Comparison of ENCODE assay signal across 8 cellular contexts in the genomic region with DNA sequence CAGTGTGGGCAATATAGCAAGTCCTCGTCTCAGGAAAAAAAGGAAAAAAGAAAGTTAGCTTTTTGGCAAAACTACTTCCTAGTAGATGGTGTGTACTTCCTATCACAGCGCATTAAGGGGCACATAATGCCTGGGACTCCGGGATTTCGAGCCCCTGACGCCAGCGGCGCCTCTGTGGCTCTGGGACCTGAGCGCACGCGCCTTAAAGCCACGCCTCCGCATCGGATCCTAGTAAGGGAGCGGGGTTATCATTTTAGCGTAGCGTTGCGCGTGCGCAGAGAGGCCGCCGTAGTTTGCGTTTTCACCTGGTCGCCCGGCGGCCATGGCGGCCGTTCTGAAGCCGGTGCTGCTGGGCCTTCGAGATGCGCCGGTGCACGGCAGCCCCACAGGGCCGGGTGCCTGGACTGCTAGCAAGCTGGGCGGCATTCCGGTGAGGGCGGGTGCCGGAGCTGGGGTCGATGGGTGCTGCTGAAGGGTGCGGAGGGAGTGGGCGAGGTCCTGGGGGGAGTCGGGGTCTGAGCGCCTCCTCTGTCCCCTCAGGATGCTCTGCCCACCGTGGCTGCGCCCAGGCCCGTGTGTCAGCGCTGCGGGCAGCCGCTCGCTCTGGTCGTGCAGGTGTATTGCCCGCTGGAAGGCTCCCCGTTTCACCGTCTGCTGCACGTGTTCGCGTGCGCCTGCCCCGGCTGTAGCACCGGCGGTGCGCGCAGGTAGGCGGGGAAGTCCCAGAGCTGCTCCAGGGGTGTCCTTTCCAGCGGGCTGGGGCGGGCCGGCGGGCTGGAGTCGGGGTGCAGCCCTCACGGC. TPM values are rescaled to one million over a fixed set of nuclear protein-coding genes. Genes with fewer than 3 reads are reported as not detected.
A peak's percentile ranks its signal among the peaks of the same experiment; 100 is the strongest.
DNase-seq lines count a peak whose midpoint lies in the region; ATAC-seq and TF ChIP-seq lines count a peak whose summit lies in the region.

A gene with protein sequence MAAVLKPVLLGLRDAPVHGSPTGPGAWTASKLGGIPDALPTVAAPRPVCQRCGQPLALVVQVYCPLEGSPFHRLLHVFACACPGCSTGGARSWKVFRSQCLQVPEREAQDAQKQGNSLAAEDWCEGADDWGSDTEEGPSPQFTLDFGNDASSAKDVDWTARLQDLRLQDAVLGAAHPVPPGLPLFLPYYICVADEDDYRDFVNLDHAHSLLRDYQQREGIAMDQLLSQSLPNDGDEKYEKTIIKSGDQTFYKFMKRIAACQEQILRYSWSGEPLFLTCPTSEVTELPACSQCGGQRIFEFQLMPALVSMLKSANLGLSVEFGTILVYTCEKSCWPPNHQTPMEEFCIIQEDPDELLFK (plus strand): TSS at position 291 of the 801 bp plus-strand sequence. CDS start 32 bp downstream, at position 323.

- no peaks in the 10 kb centered on the region for H3K9me3 ChIP-seq in CD8-positive, alpha-beta T cell (ENCODE audit: low read length)
- no peaks in the 10 kb centered on the region for H3K9me3 ChIP-seq in mesenchymal stem cell (ENCODE audit: control insufficient read depth, low read length)

- peak within 1 kb of the TSS; percentile 100 for H2AFZ ChIP-seq in mesenchymal stem cell (ENCODE audit: low read depth, low read length)

- H3K9ac ChIP-seq in mesenchymal stem cell (ENCODE audit: low read length) = peak within 1 kb of the TSS; percentile 92

- peak; percentile 97 for ATAC-seq in CD8-positive, alpha-beta T cell
- ATAC-seq in GM19467 (IDR thresholded peaks at IDR 0.05; ENCODE audit: unreplicated experiment) = peak; percentile 72
- peak; percentile 92 for ATAC-seq in effector memory CD8-positive, alpha-beta T cell (replicated peaks)

- WGBS in mesenchymal stem cell = under 1% methylated on average over 67 of the region's 69 CpGs

- POLR2A ChIA-PET in CD8-positive, alpha-beta T cell (lab: Charles Lee) = interaction anchor here (1.2 to 1.5 kb wide), 2 partner anchors 24 to 38 kb away, joined by 3 to 10 read pairs; a partner anchor contains a TSS

- H3K14ac ChIP-seq in mesenchymal stem cell (ENCODE audit: low read length in 2 of 2) = peak within 1 kb of the TSS in 1 of 2 experiments; percentile 98

- peak within 1 kb of the TSS; percentile 98 for H3K4me3 ChIP-seq in CD8-positive, alpha-beta T cell (ENCODE audit: low read depth, low read length)
- H3K4me3 ChIP-seq in mesenchymal stem cell (ENCODE audit: insufficient read depth in 1 of 2, low read depth in 1 of 2, low read length in 2 of 2) = peak within 1 kb of the TSS; percentile 97 to 99

- peaks cover 5% of the 10 kb centered on the region for H3K36me3 ChIP-seq in CD8-positive, alpha-beta T cell (ENCODE audit: insufficient read depth, low read length)
- peaks cover 15 to 22% of the 10 kb centered on the region in 2 experiments for H3K36me3 ChIP-seq in mesenchymal stem cell (ENCODE audit: control insufficient read depth in 1 of 2, insufficient read depth in 2 of 2, low read depth in 1 of 2, low read length in 2 of 2)

- peak within 1 kb of the TSS; percentile 64 to 92 for H3K18ac ChIP-seq in mesenchymal stem cell (ENCODE audit: low read depth in 1 of 2, low read length in 2 of 2)

- peak within 1 kb of the TSS in 1 of 2 experiments; percentile 18 for H2BK12ac ChIP-seq in mesenchymal stem cell (ENCODE audit: low read length in 2 of 2)

- H3K27me3 Mint-ChIP-seq in CD8-positive, alpha-beta T cell (ENCODE audit: low read depth) = no peaks in the 10 kb centered on the region
- H3K27me3 Mint-ChIP-seq in effector memory CD8-positive, alpha-beta T cell = no peaks in the 10 kb centered on the region

- H3K4ac ChIP-seq in mesenchymal stem cell (ENCODE audit: low read depth in 1 of 2, low read length in 2 of 2) = peak within 1 kb of the TSS; percentile 83 to 97

- peak within 1 kb of the TSS; percentile 88 for H3K27ac Mint-ChIP-seq in CD8-positive, alpha-beta T cell
- H3K27ac Mint-ChIP-seq in effector memory CD8-positive, alpha-beta T cell = peak within 1 kb of the TSS; percentile 87 to 89

- H3K9me3 Mint-ChIP-seq in CD8-positive, alpha-beta T cell = no peaks in the 10 kb centered on the region
- H3K9me3 Mint-ChIP-seq in effector memory CD8-positive, alpha-beta T cell = no peaks in the 10 kb centered on the region

- H3K27ac ChIP-seq in CD8-positive, alpha-beta T cell (ENCODE audit: low read depth, low read length) = peak within 1 kb of the TSS; percentile 74
- H3K27ac ChIP-seq in mesenchymal stem cell (ENCODE audit: low read length, poor library complexity, severe bottlenecking) = no peak within 1 kb of the TSS

- H2BK120ac ChIP-seq in mesenchymal stem cell (ENCODE audit: low read depth, low read length) = no peak within 1 kb of the TSS

- TF ChIP-seq CTCF in CD8-positive, alpha-beta T cell (IDR thresholded peaks at IDR 0.05) = no peak

- peak within 1 kb of the TSS; percentile 52 for H4K91ac ChIP-seq in mesenchymal stem cell (ENCODE audit: low read length)

- H3K27me3 ChIP-seq in CD8-positive, alpha-beta T cell (ENCODE audit: insufficient read depth, low read length) = no peaks in the 10 kb centered on the region
- no peaks in the 10 kb centered on the region for H3K27me3 ChIP-seq in mesenchymal stem cell (ENCODE audit: control insufficient read depth in 1 of 2, insufficient read depth in 1 of 2, low read length in 2 of 2)

- H2AK5ac ChIP-seq in mesenchymal stem cell (ENCODE audit: low read length, severe bottlenecking) = no peak within 1 kb of the TSS

- intact Hi-C loops in CD8-positive, alpha-beta T cell (cut with DNase I, micrococcal nuclease) = loop anchor here (1.0 to 2.0 kb wide), 4 partner anchors 24 to 232 kb away; a partner anchor contains a TSS

- no peak within 1 kb of the TSS for H2BK15ac ChIP-seq in mesenchymal stem cell (ENCODE audit: low read depth, poor library complexity, severe bottlenecking)

- peak within 1 kb of the TSS; percentile 49 for H2BK5ac ChIP-seq in mesenchymal stem cell (ENCODE audit: low read depth, low read length, poor library complexity, severe bottlenecking)

- H3K4me2 ChIP-seq in mesenchymal stem cell (ENCODE audit: low read length, poor library complexity, severe bottlenecking) = peak within 1 kb of the TSS; percentile 97

- peaks cover 23% of the 10 kb centered on the region for H3K36me3 Mint-ChIP-seq in CD8-positive, alpha-beta T cell
- peaks cover 25% of the 10 kb centered on the region for H3K36me3 Mint-ChIP-seq in effector memory CD8-positive, alpha-beta T cell (ENCODE audit: insufficient read depth)

- peaks cover 3% of the 10 kb centered on the region for H3K4me1 ChIP-seq in CD8-positive, alpha-beta T cell (ENCODE audit: insufficient read depth, low read length)
- peaks cover 4% of the 10 kb centered on the region for H3K4me1 ChIP-seq in mesenchymal stem cell (ENCODE audit: control insufficient read depth, insufficient read depth, low read depth, low read length)

- CTCF ChIA-PET in CD8-positive, alpha-beta T cell (lab: Charles Lee) = interaction anchor here (0.7 to 1.0 kb wide), 2 partner anchors 26 to 58 kb away, joined by 3 to 4 read pairs; no protein-coding TSS in a partner anchor

- H3K79me1 ChIP-seq in mesenchymal stem cell (replicated peaks; ENCODE audit: low read length, poor library complexity, severe bottlenecking) = peaks cover 12% of the 10 kb centered on the region

- peak within 1 kb of the TSS; percentile 78 for H4K8ac ChIP-seq in mesenchymal stem cell (ENCODE audit: low read length)

- H3K23ac ChIP-seq in mesenchymal stem cell (ENCODE audit: low read length in 2 of 2) = peak within 1 kb of the TSS; percentile 96 to 98

- peak; percentile 81 to 95 (median 93) for DNase-seq in CD8-positive, alpha-beta T cell
- DNase-seq in HS-5 (ENCODE audit: low read depth) (peak; percentile 68), NK-92 (lab: John Stamatoyannopoulos, UW; ENCODE audit: unreplicated experiment) (peak; percentile 55), mesenchymal stem cell (peak; percentile 87)
- DNase-seq in activated CD8-positive, alpha-beta memory T cell treated with anti-CD3 and anti-CD28 coated beads for 1 hour (ENCODE audit: extremely low read depth in 1 of 2, low read depth in 1 of 2) = peak; percentile 85 to 89
- DNase-seq in effector memory CD8-positive, alpha-beta T cell = peak; percentile 87 to 89 (median 88)
- peak; percentile 81 for DNase-seq in stimulated activated CD8-positive, alpha-beta memory T cell treated with anti-CD3 and anti-CD28 coated beads, Interleukin-12 subunit alpha, Interleukin-12 subunit beta, amount 100 ng/mL, for 24 hours (ENCODE audit: extremely low read depth)

- H3K4me3 Mint-ChIP-seq in CD8-positive, alpha-beta T cell = peak within 1 kb of the TSS; percentile 93
- peak within 1 kb of the TSS; percentile 92 to 93 for H3K4me3 Mint-ChIP-seq in effector memory CD8-positive, alpha-beta T cell

- peaks cover 20% of the 10 kb centered on the region for H3K4me1 Mint-ChIP-seq in CD8-positive, alpha-beta T cell (ENCODE audit: low read depth)
- H3K4me1 Mint-ChIP-seq in effector memory CD8-positive, alpha-beta T cell (ENCODE audit: low read depth in 2 of 2) = peaks cover 9 to 18% of the 10 kb centered on the region in 2 donors

RNA-seq across cellular contexts. Expression of the gene that starts here (rescaled TPM):
- 1 to 10 TPM; 6.1 to 6.5 TPM for total RNA-seq in CD8-positive, alpha-beta T cell
- polyA plus RNA-seq in mesenchymal stem cell (2013, experiment 1 of 2) = 6.0 TPM
- polyA plus RNA-seq in mesenchymal stem cell (2013, experiment 2 of 2) = 5.9 TPM
